ENCODE assay signal across 16 cellular contexts in genomic region chr3:127600749-127601456, GRCh38. TPM values are rescaled to one million over a fixed set of nuclear protein-coding genes. Genes with fewer than 3 reads are reported as not detected.
DNase-seq lines count a peak whose midpoint lies in the region; ATAC-seq, FAIRE-seq and TF ChIP-seq lines count a peak whose summit lies in the region.
"Had no signal": no experiment of that assay in that cellular context is flagged by ENCODE, and none has a peak within 500 bp of the region (broad histone marks: within the 10 kb centered on the region; RNA-seq: fewer than 3 reads in every experiment).

No MANE protein-coding gene starts in this region.

- no peaks in the 10 kb centered on the region for H4K20me1 ChIP-seq in HepG2 (ENCODE audit: insufficient read depth, low read length)
- H4K20me1 ChIP-seq in astrocyte (ENCODE audit: insufficient read depth, low read length): no peaks in the 10 kb centered on the region

- in situ Hi-C loops in HepG2 (cut with HindIII; ENCODE audit: extremely low pct_ligation_motif_present, low pct_unique_long_range_greater_than_20kb): no loop called here

- H3K27me3 Mint-ChIP-seq in astrocyte (ENCODE audit: low read depth, unreplicated experiment) (peaks cover 8% of the 10 kb centered on the region), type B pancreatic cell (peaks cover 2% of the 10 kb centered on the region), Caco-2 (ENCODE audit: insufficient read depth, unreplicated experiment) (no peaks in the 10 kb centered on the region)
- H3K27me3 Mint-ChIP-seq: stimulated activated naive B cell treated with anti-CD40 and anti-IgM and Interleukin-4, amounts not matched to agents 10 μg/mL and 1 μg/mL and 100 μg/mL, for 72 hours had no signal

- peaks cover 2% of the 10 kb centered on the region for H3K4me1 Mint-ChIP-seq in astrocyte (ENCODE audit: low read depth, unreplicated experiment)
- H3K4me1 Mint-ChIP-seq in type B pancreatic cell (ENCODE audit: unreplicated experiment): peaks cover 21% of the 10 kb centered on the region
- H3K4me1 Mint-ChIP-seq in Caco-2 (ENCODE audit: low read depth, unreplicated experiment): peaks cover 14% of the 10 kb centered on the region

- CTCF ChIA-PET in HepG2 (lab: Yijun Ruan, JAX; ENCODE audit: low intra/inter-chr PET ratio, low total read pairs) (no interaction called here), Caco-2 (lab: Charles Lee) (no interaction called here)

- FAIRE-seq in HepG2 (lab: Jason Lieb, UNC) (no peak), astrocyte (lab: Jason Lieb, UNC) (no peak)
- FAIRE-seq: islet of Langerhans had no signal

- H3K9me3 ChIP-seq in HepG2 (ENCODE audit: low read length) (no peaks in the 10 kb centered on the region), right lobe of liver (no peaks in the 10 kb centered on the region), astrocyte (ENCODE audit: insufficient read depth, low read depth, low read length) (no peaks in the 10 kb centered on the region), Caco-2 (no peaks in the 10 kb centered on the region)
- H3K9me3 ChIP-seq: upper lobe of right lung had no signal

- H3K9ac ChIP-seq in HepG2 (ENCODE audit: insufficient read depth, low read depth, low read length) (peak overlapping the region; percentile 25; the same call in 1 of the 2 replicates), astrocyte (ENCODE audit: low read length) (peak overlapping the region; percentile 10)

- H3K79me2 ChIP-seq in HepG2 (ENCODE audit: insufficient read depth, low read length) (peaks cover 32% of the 10 kb centered on the region), astrocyte (ENCODE audit: insufficient read depth, low read length) (peaks cover 23% of the 10 kb centered on the region)

- H3K27ac ChIP-seq in HepG2 (ENCODE audit: extremely low read length, insufficient read depth, low read length) (no peak overlapping the region), right lobe of liver (no peak overlapping the region), astrocyte (ENCODE audit: low read depth, low read length) (no peak overlapping the region)
- H3K27ac ChIP-seq: skin epidermis, upper lobe of right lung had no signal

- no peak for TF ChIP-seq EP300 in HepG2 (IDR thresholded peaks at IDR 0.05; ENCODE audit: low read depth in 2 of 2, low read length in 2 of 2)
- no peak for TF ChIP-seq EP300 in HepG2 (CRISPR knock-in tag; IDR thresholded peaks at IDR 0.05; ENCODE audit: borderline replicate concordance)

- H3K4me3 ChIP-seq in HepG2 (replicated peaks in 1 of 3; ENCODE audit: insufficient read depth in 1 of 3, low read depth in 2 of 3, low read length in 3 of 3): no peak overlapping the region
- no peak overlapping the region for H3K4me3 ChIP-seq in right lobe of liver
- peak overlapping the region; percentile 84 for H3K4me3 ChIP-seq in NB4 (ENCODE audit: low read depth, low read length)
- H3K4me3 ChIP-seq in astrocyte (ENCODE audit: insufficient read depth, low read depth, low read length): no peak overlapping the region
- H3K4me3 ChIP-seq in Caco-2 (ENCODE audit: low read depth, low read length): no peak overlapping the region
- H3K4me3 ChIP-seq: skin epidermis, upper lobe of right lung had no signal

- H3K4me3 Mint-ChIP-seq in astrocyte (ENCODE audit: unreplicated experiment) (no peak overlapping the region), type B pancreatic cell (peak overlapping the region; percentile 62), Caco-2 (ENCODE audit: unreplicated experiment) (no peak overlapping the region)
- H3K4me3 Mint-ChIP-seq: stimulated activated naive B cell treated with anti-CD40 and anti-IgM and Interleukin-4, amounts not matched to agents 10 μg/mL and 1 μg/mL and 100 μg/mL, for 72 hours had no signal

- no peak for TF ChIP-seq RAD21 in HepG2 (CRISPR knock-in tag; IDR thresholded peaks at IDR 0.05)

- ATAC-seq in HepG2 (no peak), right lobe of liver (no peak), GM21723 (IDR thresholded peaks at IDR 0.05; ENCODE audit: unreplicated experiment) (no peak)
- ATAC-seq: Right ventricle myocardium inferior; stimulated activated naive B cell treated with anti-CD40 and anti-IgM and Interleukin-4, amounts not matched to agents 10 μg/mL and 1 μg/mL and 100 μg/mL, for 72 hours; upper lobe of right lung had no signal

- no peaks in the 10 kb centered on the region for H3K9me3 Mint-ChIP-seq in astrocyte (ENCODE audit: unreplicated experiment)
- no peaks in the 10 kb centered on the region for H3K9me3 Mint-ChIP-seq in type B pancreatic cell
- H3K9me3 Mint-ChIP-seq in Caco-2 (ENCODE audit: unreplicated experiment): no peaks in the 10 kb centered on the region
- H3K9me3 Mint-ChIP-seq: stimulated activated naive B cell treated with anti-CD40 and anti-IgM and Interleukin-4, amounts not matched to agents 10 μg/mL and 1 μg/mL and 100 μg/mL, for 72 hours had no signal

- DNase-seq in HepG2 (ENCODE audit: low spot score) (no peak), right lobe of liver (no peak), NB4 (ENCODE audit: low read depth) (no peak), astrocyte (ENCODE audit: low read depth) (no peak), type B pancreatic cell (ENCODE audit: extremely low spot score, unreplicated experiment) (no peak), Caco-2 (no peak), pons (ENCODE audit: low spot score) (no peak)
- DNase-seq: DMS 273 treated with DMSO at 0.1 percent for 48 hours; NCI-H1092; nucleus accumbens; stimulated activated naive B cell treated with anti-CD40 and anti-IgM and Interleukin-4, amounts not matched to agents 10 μg/mL and 1 μg/mL and 100 μg/mL, for 72 hours; upper lobe of right lung had no signal

- BruUV-seq in HepG2 (replicated peaks; lab: Mats Ljungman, UMichigan) (no TSS peak), Caco-2 (replicated peaks; lab: Mats Ljungman, UMichigan) (no TSS peak)

- intact Hi-C loops in HepG2 (cut with micrococcal nuclease; ENCODE audit: unreplicated experiment) (no loop called here), right lobe of liver (cut with DNase I) (no loop called here), Caco-2 (cut with micrococcal nuclease; ENCODE audit: unreplicated experiment) (no loop called here)

- H3K4me2 ChIP-seq in HepG2 (ENCODE audit: low read depth, low read length) (peak overlapping the region; percentile 42), astrocyte (ENCODE audit: low read length) (peak overlapping the region; percentile 50)

- H3K36me3 ChIP-seq in HepG2 (replicated peaks in 1 of 2; ENCODE audit: control insufficient read depth in 1 of 2, insufficient read depth in 2 of 2, low read length in 2 of 2): peaks cover 5 to 36% of the 10 kb centered on the region in 2 experiments
- no peaks in the 10 kb centered on the region for H3K36me3 ChIP-seq in right lobe of liver
- peaks cover 8% of the 10 kb centered on the region for H3K36me3 ChIP-seq in astrocyte (ENCODE audit: insufficient read depth, low read length)
- H3K36me3 ChIP-seq in Caco-2 (ENCODE audit: control insufficient read depth, insufficient read depth, low read length): no peaks in the 10 kb centered on the region
- H3K36me3 ChIP-seq: upper lobe of right lung had no signal

- H3K27ac Mint-ChIP-seq in astrocyte (ENCODE audit: unreplicated experiment) (no peak overlapping the region), type B pancreatic cell (no peak overlapping the region), Caco-2 (ENCODE audit: unreplicated experiment) (no peak overlapping the region)
- H3K27ac Mint-ChIP-seq: stimulated activated naive B cell treated with anti-CD40 and anti-IgM and Interleukin-4, amounts not matched to agents 10 μg/mL and 1 μg/mL and 100 μg/mL, for 72 hours had no signal

- H2AFZ ChIP-seq in HepG2 (ENCODE audit: low read length): no peak overlapping the region
- no peak overlapping the region for H2AFZ ChIP-seq in astrocyte (ENCODE audit: low read depth, low read length)

- TF ChIP-seq POLR2A in HepG2 (IDR thresholded peaks at IDR 0.05; ENCODE audit: insufficient read depth in 1 of 2, low read depth in 2 of 2, low read length in 2 of 2): no peak
- no peak for TF ChIP-seq POLR2A in right lobe of liver (IDR thresholded peaks at IDR 0.05)
- TF ChIP-seq POLR2A in NB4 (IDR thresholded peaks at IDR 0.05; ENCODE audit: extremely low read depth, insufficient read length): no peak

- TF ChIP-seq CTCF in HepG2 (CRISPR knock-in tag; IDR thresholded peaks at IDR 0.05) (no peak), right lobe of liver (IDR thresholded peaks at IDR 0.05) (no peak), NB4 (IDR thresholded peaks at IDR 0.05; ENCODE audit: low read depth, low read length) (no peak), astrocyte (IDR thresholded peaks at IDR 0.05; ENCODE audit: insufficient read depth, low read depth, low read length) (no peak), type B pancreatic cell (conservative IDR thresholded peaks at IDR 0.05) (no peak), Caco-2 (IDR thresholded peaks at IDR 0.05; ENCODE audit: insufficient read depth in 1 of 2, low read depth in 1 of 2, low read length in 1 of 2, severe bottlenecking in 1 of 2, unreplicated experiment in 1 of 2) (no peak)

- no peaks in the 10 kb centered on the region for H3K27me3 ChIP-seq in HepG2 (ENCODE audit: control insufficient read depth in 1 of 2, insufficient read depth in 2 of 2, low read length in 2 of 2)
- H3K27me3 ChIP-seq in right lobe of liver: no peaks in the 10 kb centered on the region
- no peaks in the 10 kb centered on the region for H3K27me3 ChIP-seq in astrocyte (ENCODE audit: insufficient read depth, low read length)
- no peaks in the 10 kb centered on the region for H3K27me3 ChIP-seq in Caco-2 (replicated peaks; ENCODE audit: control insufficient read depth, insufficient read depth, low read length)
- H3K27me3 ChIP-seq: upper lobe of right lung had no signal

- POLR2A ChIA-PET in HepG2 (lab: Yijun Ruan, JAX) (no interaction called here), Caco-2 (lab: Charles Lee) (no interaction called here)

- H3K4me1 ChIP-seq in HepG2 (ENCODE audit: insufficient read depth, low read length) (peaks cover 56% of the 10 kb centered on the region), right lobe of liver (peaks cover 0 to 9% (median 3%) of the 10 kb centered on the region in 4 donors), astrocyte (ENCODE audit: insufficient read depth, low read length) (peaks cover 7% of the 10 kb centered on the region), Caco-2 (no peaks in the 10 kb centered on the region)

- H3K36me3 Mint-ChIP-seq in astrocyte (ENCODE audit: low read depth, unreplicated experiment) (peaks cover 4% of the 10 kb centered on the region), type B pancreatic cell (peaks cover 16% of the 10 kb centered on the region), Caco-2 (ENCODE audit: insufficient read depth, unreplicated experiment) (peaks cover 77% of the 10 kb centered on the region)

- WGBS in HepG2 (ENCODE audit: low lambda C conversion rate): 85% methylated on average over 6 of the region's 6 CpGs
- 71% methylated on average over 6 of the region's 6 CpGs for WGBS in right lobe of liver (ENCODE audit: insufficient coverage, low coverage, low lambda C conversion rate, missing lambda C conversion rate)

RNA-seq across cellular contexts. Expression of gene MCM2, which starts 2.7 kb away (rescaled TPM):
- 133 and 134 TPM in 2 replicates for total RNA-seq in HepG2 (2016; rRNA removed; fragmentation: Illumina TruSeq; extraction: Trizol)
- 22.3 and 24.9 TPM in 2 replicates for total RNA-seq in HepG2 (2016; cell fraction: cytosol; rRNA removed; fragmentation: Illumina TruSeq; extraction: Trizol; ENCODE audit: low read depth)
- 115 and 130 TPM in 2 replicates for total RNA-seq in HepG2 (2016; cell fraction: insoluble cytoplasmic fraction; rRNA removed; fragmentation: Illumina TruSeq; extraction: Trizol)
- 33.8 and 39.4 TPM in 2 replicates for total RNA-seq in HepG2 (2016; cell fraction: membrane; rRNA removed; fragmentation: Illumina TruSeq; extraction: Trizol)
- 68.8 and 75.2 TPM in 2 replicates for total RNA-seq in HepG2 (2016; cell fraction: nucleus; rRNA removed; fragmentation: Illumina TruSeq; extraction: Trizol)
- 34.3 and 43.5 TPM in 2 replicates for polyA plus RNA-seq in HepG2 (2011; rRNA removed)
- polyA plus RNA-seq in HepG2 (2011; cell fraction: cytosol; rRNA removed): 28.9 and 46.8 TPM in 2 replicates
- polyA plus RNA-seq in HepG2 (2011; cell fraction: nucleus; rRNA removed): 34.6 and 57.1 TPM in 2 replicates
- 19.7 and 32.1 TPM in 2 replicates for polyA plus RNA-seq in HepG2 (2012)
- polyA plus RNA-seq in HepG2 (2016; cell fraction: cytosol; fragmentation: Illumina TruSeq; extraction: Trizol; ENCODE audit: low read depth): 7.2 and 8.0 TPM in 2 replicates
- 74.7 and 93.0 TPM in 2 replicates for polyA plus RNA-seq in HepG2 (2016; cell fraction: insoluble cytoplasmic fraction; fragmentation: Illumina TruSeq; extraction: Trizol; ENCODE audit: low read depth)
- 14.0 and 16.6 TPM in 2 replicates for polyA plus RNA-seq in HepG2 (2016; cell fraction: membrane; fragmentation: Illumina TruSeq; extraction: Trizol; ENCODE audit: low read depth)
- 65.8 and 73.2 TPM in 2 replicates for polyA plus RNA-seq in HepG2 (2016; cell fraction: nucleus; fragmentation: Illumina TruSeq; extraction: Trizol; ENCODE audit: insufficient read depth, low read depth)
- polyA minus RNA-seq in HepG2 (2011; rRNA and poly(A)+ RNA removed; ENCODE audit: low replicate concordance): 166 and 435 TPM in 2 replicates
- 38.0 and 60.1 TPM in 2 replicates for polyA minus RNA-seq in HepG2 (2011; cell fraction: cytosol; rRNA and poly(A)+ RNA removed)
- 20.4 and 28.2 TPM in 2 replicates for polyA minus RNA-seq in HepG2 (2011; cell fraction: nucleus; rRNA and poly(A)+ RNA removed)
- 10 to 100 TPM in 2 of 6 experiments, 1 to 10 TPM in 4; 1.6 to 25.3 (median 3.2) TPM for total RNA-seq in right lobe of liver
- 8.4 and 11.9 TPM in 2 replicates for total RNA-seq in astrocyte
- 51.9 and 118 TPM in 2 replicates for total RNA-seq in type B pancreatic cell (ENCODE audit: low replicate concordance)
- total RNA-seq in Caco-2 (2022): 127 and 134 TPM in 2 replicates

RNA-seq across cellular contexts. Expression of gene TPRA1, which starts 10.4 kb away (rescaled TPM):
- total RNA-seq in HepG2 (2016; rRNA removed; fragmentation: Illumina TruSeq; extraction: Trizol) (16.0 and 25.8 TPM in 2 replicates), right lobe of liver (10 to 100 TPM; 13.9 to 25.9 (median 23.3) TPM), astrocyte (24.6 and 24.9 TPM in 2 replicates), type B pancreatic cell (ENCODE audit: low replicate concordance) (35.2 and 42.3 TPM in 2 replicates), Caco-2 (2022) (34.5 and 36.8 TPM in 2 replicates)
- 5.2 and 7.7 TPM in 2 replicates for total RNA-seq in HepG2 (2016; cell fraction: cytosol; rRNA removed; fragmentation: Illumina TruSeq; extraction: Trizol; ENCODE audit: low read depth)
- 18.1 and 26.7 TPM in 2 replicates for total RNA-seq in HepG2 (2016; cell fraction: insoluble cytoplasmic fraction; rRNA removed; fragmentation: Illumina TruSeq; extraction: Trizol)
- total RNA-seq in HepG2 (2016; cell fraction: membrane; rRNA removed; fragmentation: Illumina TruSeq; extraction: Trizol): 14.2 and 15.9 TPM in 2 replicates
- total RNA-seq in HepG2 (2016; cell fraction: nucleus; rRNA removed; fragmentation: Illumina TruSeq; extraction: Trizol): 19.5 and 20.8 TPM in 2 replicates
- polyA plus RNA-seq in HepG2 (2011; rRNA removed): 25.4 and 35.4 TPM in 2 replicates
- polyA plus RNA-seq in HepG2 (2011; cell fraction: cytosol; rRNA removed): 20.8 and 29.8 TPM in 2 replicates
- 39.0 and 41.7 TPM in 2 replicates for polyA plus RNA-seq in HepG2 (2011; cell fraction: nucleus; rRNA removed)
- 13.0 and 16.0 TPM in 2 replicates for polyA plus RNA-seq in HepG2 (2012)
- 5.6 and 6.4 TPM in 2 replicates for polyA plus RNA-seq in HepG2 (2016; cell fraction: cytosol; fragmentation: Illumina TruSeq; extraction: Trizol; ENCODE audit: low read depth)
- polyA plus RNA-seq in HepG2 (2016; cell fraction: insoluble cytoplasmic fraction; fragmentation: Illumina TruSeq; extraction: Trizol; ENCODE audit: low read depth): 14.3 TPM in 2 replicates
- polyA plus RNA-seq in HepG2 (2016; cell fraction: membrane; fragmentation: Illumina TruSeq; extraction: Trizol; ENCODE audit: low read depth): 9.6 and 10.9 TPM in 2 replicates
- polyA plus RNA-seq in HepG2 (2016; cell fraction: nucleus; fragmentation: Illumina TruSeq; extraction: Trizol; ENCODE audit: insufficient read depth, low read depth): 34.7 and 36.4 TPM in 2 replicates
- polyA minus RNA-seq in HepG2 (2011; rRNA and poly(A)+ RNA removed; ENCODE audit: low replicate concordance): 60.4 and 130 TPM in 2 replicates
- 12.0 and 12.9 TPM in 2 replicates for polyA minus RNA-seq in HepG2 (2011; cell fraction: cytosol; rRNA and poly(A)+ RNA removed)
- 12.6 and 20.5 TPM in 2 replicates for polyA minus RNA-seq in HepG2 (2011; cell fraction: nucleus; rRNA and poly(A)+ RNA removed)

RNA-seq across cellular contexts. Expression of gene PODXL2, which starts 28.1 kb away (rescaled TPM):
- total RNA-seq in HepG2 (2016; rRNA removed; fragmentation: Illumina TruSeq; extraction: Trizol): 13.5 and 25.1 TPM in 2 replicates
- total RNA-seq in HepG2 (2016; cell fraction: cytosol; rRNA removed; fragmentation: Illumina TruSeq; extraction: Trizol; ENCODE audit: low read depth): 11.1 and 12.1 TPM in 2 replicates
- total RNA-seq in HepG2 (2016; cell fraction: insoluble cytoplasmic fraction; rRNA removed; fragmentation: Illumina TruSeq; extraction: Trizol): 12.9 and 25.2 TPM in 2 replicates
- 17.4 and 19.2 TPM in 2 replicates for total RNA-seq in HepG2 (2016; cell fraction: membrane; rRNA removed; fragmentation: Illumina TruSeq; extraction: Trizol)
- total RNA-seq in HepG2 (2016; cell fraction: nucleus; rRNA removed; fragmentation: Illumina TruSeq; extraction: Trizol): 22.7 and 24.9 TPM in 2 replicates
- polyA plus RNA-seq in HepG2 (2011; rRNA removed): 20.4 and 31.7 TPM in 2 replicates
- polyA plus RNA-seq in HepG2 (2011; cell fraction: cytosol; rRNA removed): 24.7 and 33.2 TPM in 2 replicates
- polyA plus RNA-seq in HepG2 (2011; cell fraction: nucleus; rRNA removed): 25.3 and 29.3 TPM in 2 replicates
- polyA plus RNA-seq in HepG2 (2012): 12.3 and 15.4 TPM in 2 replicates
- polyA plus RNA-seq in HepG2 (2016; cell fraction: cytosol; fragmentation: Illumina TruSeq; extraction: Trizol; ENCODE audit: low read depth): 13.5 and 14.7 TPM in 2 replicates
- 12.3 and 15.0 TPM in 2 replicates for polyA plus RNA-seq in HepG2 (2016; cell fraction: insoluble cytoplasmic fraction; fragmentation: Illumina TruSeq; extraction: Trizol; ENCODE audit: low read depth)
- 18.5 and 19.8 TPM in 2 replicates for polyA plus RNA-seq in HepG2 (2016; cell fraction: membrane; fragmentation: Illumina TruSeq; extraction: Trizol; ENCODE audit: low read depth)
- polyA plus RNA-seq in HepG2 (2016; cell fraction: nucleus; fragmentation: Illumina TruSeq; extraction: Trizol; ENCODE audit: insufficient read depth, low read depth): 39.4 and 41.1 TPM in 2 replicates
- 19.7 and 24.8 TPM in 2 replicates for polyA minus RNA-seq in HepG2 (2011; rRNA and poly(A)+ RNA removed; ENCODE audit: low replicate concordance)
- 10.5 and 11.6 TPM in 2 replicates for polyA minus RNA-seq in HepG2 (2011; cell fraction: cytosol; rRNA and poly(A)+ RNA removed)
- 5.3 and 7.3 TPM in 2 replicates for polyA minus RNA-seq in HepG2 (2011; cell fraction: nucleus; rRNA and poly(A)+ RNA removed)
- 1 to 10 TPM in 1 of 6 experiments, under 1 TPM in 5; 0.19 to 1.6 (median 0.63) TPM for total RNA-seq in right lobe of liver
- total RNA-seq in astrocyte: 14.5 and 15.5 TPM in 2 replicates
- 24.8 and 48.9 TPM in 2 replicates for total RNA-seq in type B pancreatic cell (ENCODE audit: low replicate concordance)
- 39.1 and 43.0 TPM in 2 replicates for total RNA-seq in Caco-2 (2022)
